Comparison of ENCODE assay signal across 12 cellular contexts in the genomic region with DNA sequence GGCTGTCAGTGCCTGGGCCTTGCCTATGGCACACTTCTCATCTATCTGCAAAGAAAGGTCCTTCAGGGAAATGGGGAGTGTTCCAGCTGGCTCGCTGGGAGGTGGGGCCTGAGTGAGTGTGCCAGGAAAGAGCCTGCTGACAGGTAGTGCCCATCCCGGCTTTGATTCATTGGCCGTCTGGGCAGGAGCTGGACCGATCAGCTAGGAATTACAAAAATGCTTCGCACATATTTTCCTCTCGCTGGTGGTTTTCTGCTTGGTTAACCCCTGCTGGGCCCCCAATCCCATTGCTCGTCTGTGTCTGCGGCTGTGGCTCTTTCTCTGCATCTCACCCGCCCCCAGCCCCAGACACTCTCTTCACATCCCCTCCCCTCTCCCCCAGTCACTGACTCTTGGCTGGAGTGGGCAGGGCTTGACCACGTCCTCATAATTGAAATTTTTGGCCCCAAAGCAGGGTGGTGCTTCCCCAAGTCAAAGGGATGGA. TPM values are rescaled to one million over a fixed set of nuclear protein-coding genes. Genes with fewer than 3 reads are reported as not detected.
DNase-seq lines count a peak whose midpoint lies in the region; ATAC-seq and TF ChIP-seq lines count a peak whose summit lies in the region.
"Had no signal": no experiment of that assay in that cellular context is flagged by ENCODE, and none has a peak within 500 bp of the region (broad histone marks: within the 10 kb centered on the region; RNA-seq: fewer than 3 reads in every experiment).

No MANE protein-coding gene starts in this region.

- 2% methylated on average over 5 of the region's 10 CpGs for WGBS in mammary epithelial cell (ENCODE audit: low coverage, missing lambda C conversion rate)
- WGBS in mesendoderm (ENCODE audit: extremely low coverage, insufficient coverage, low lambda C conversion rate): no CpG with 5 or more reads among the region's 10 CpGs

- H3K9ac ChIP-seq in mammary epithelial cell (ENCODE audit: insufficient read depth, low read length): peak overlapping the region; percentile 27
- H3K9ac ChIP-seq in mesendoderm (ENCODE audit: low read length): no peak overlapping the region

- peak overlapping the region; percentile 66 for H2AFZ ChIP-seq in mammary epithelial cell (ENCODE audit: low read depth, low read length)

- no peak overlapping the region for H4K8ac ChIP-seq in mesendoderm (ENCODE audit: low read depth, low read length)

- H3K56ac ChIP-seq in mesendoderm (ENCODE audit: low read length): no peak overlapping the region

- no peaks in the 10 kb centered on the region; the same call in 1 of the 2 replicates for H3K27me3 ChIP-seq in BJ (ENCODE audit: control insufficient read depth, insufficient read depth, low read length)
- no peaks in the 10 kb centered on the region for H3K27me3 ChIP-seq in mammary epithelial cell (ENCODE audit: insufficient read depth, low read length)
- no peaks in the 10 kb centered on the region for H3K27me3 ChIP-seq in mesendoderm (ENCODE audit: insufficient read depth, low read length, poor library complexity)

- CTCF ChIA-PET in BJ (lab: Yijun Ruan, JAX) (interaction anchor here (1.0 to 2.4 kb wide), 3 partner anchors 9 to 128 kb away, joined by 3 to 6 read pairs (median 3); no protein-coding TSS in a partner anchor), mammary epithelial cell (lab: Charles Lee; ENCODE audit: low non-redundant PET) (interaction anchor here (0.6 kb wide), 2 partner anchors 23 to 91 kb away, joined by 3 to 4 read pairs; partner anchors contain the start of gene TBC1D10A)

- DNase-seq in BJ (ENCODE audit: low read depth) (peak; percentile 67), mammary epithelial cell (peak; percentile 82), mesendoderm (peak; percentile 88), sciatic nerve (ENCODE audit: low spot score) (no peak), OCI-M2 (lab: John Stamatoyannopoulos, UW; ENCODE audit: unreplicated experiment) (no peak)
- DNase-seq: activated CD8-positive, alpha-beta memory T cell treated with anti-CD3 and anti-CD28 coated beads, Interleukin-2, amount 10 ng/mL, durations not matched to agents 7 days and 5 days; stimulated activated CD4-positive, alpha-beta T cell treated with anti-CD3 and anti-CD28 coated beads, Interleukin-1b, Interleukin-23, amount 100 ng/mL, for 48 hours had no signal

- H3K23ac ChIP-seq in mesendoderm (ENCODE audit: low read length): no peak overlapping the region

- TF ChIP-seq CTCF in BJ (IDR thresholded peaks at IDR 0.05; ENCODE audit: insufficient read depth, low read depth, low read length): no peak
- TF ChIP-seq CTCF in mammary epithelial cell (conservative IDR thresholded peaks at IDR 0.05 in 1 of 2, IDR thresholded peaks at IDR 0.05 in 1 of 2; ENCODE audit: extremely low read depth in 1 of 2, insufficient read depth in 1 of 2, low read depth in 1 of 2, low read length in 2 of 2): no peak

- no peaks in the 10 kb centered on the region for H3K9me3 ChIP-seq in KOPT-K1 (ENCODE audit: insufficient read depth, low read length, poor library complexity, severe bottlenecking)
- no peaks in the 10 kb centered on the region for H3K9me3 ChIP-seq in mammary epithelial cell (replicated peaks; ENCODE audit: insufficient read depth, low read length)

- H3K36me3 ChIP-seq in BJ (ENCODE audit: control insufficient read depth, insufficient read depth, low read length): no peaks in the 10 kb centered on the region
- H3K36me3 ChIP-seq in KOPT-K1 (ENCODE audit: insufficient read depth, low read length): no peaks in the 10 kb centered on the region
- no peaks in the 10 kb centered on the region for H3K36me3 ChIP-seq in mammary epithelial cell (ENCODE audit: insufficient read depth, low read length)
- no peaks in the 10 kb centered on the region for H3K36me3 ChIP-seq in mesendoderm (ENCODE audit: control insufficient read depth, insufficient read depth, low read length)

- H3K4me1 ChIP-seq in mammary epithelial cell (ENCODE audit: insufficient read depth, low read length) (peaks cover 23% of the 10 kb centered on the region), mesendoderm (ENCODE audit: control insufficient read depth, low read depth, low read length) (peaks cover 11% of the 10 kb centered on the region)

- BruUV-seq in mammary epithelial cell (replicated peaks; lab: Mats Ljungman, UMichigan): no TSS peak

- dilution Hi-C loops in mammary epithelial cell (cut with HindIII; ENCODE audit: low sequenced_read_pairs): no loop called here

- in situ Hi-C loops in mammary epithelial cell (cut with MboI; ENCODE audit: low sequenced_read_pairs in 2 of 2): no loop called here

- H3K4me3 ChIP-seq in BJ (ENCODE audit: low read depth, low read length) (no peak overlapping the region), mammary epithelial cell (replicated peaks in 1 of 3; ENCODE audit: insufficient read depth in 1 of 3, low read depth in 2 of 3, low read length in 3 of 3) (no peak overlapping the region), mesendoderm (ENCODE audit: low read length) (no peak overlapping the region)

- no peak overlapping the region for H2BK15ac ChIP-seq in mesendoderm (replicated peaks; ENCODE audit: low read depth)

- no peak overlapping the region for H2AK5ac ChIP-seq in mesendoderm (ENCODE audit: low read length)

- H2BK120ac ChIP-seq in mesendoderm (ENCODE audit: low read depth, low read length): no peak overlapping the region

- H3K27ac ChIP-seq in KOPT-K1 (ENCODE audit: low read depth, low read length, poor library complexity, severe bottlenecking) (peak overlapping the region; percentile 55), mammary epithelial cell (ENCODE audit: insufficient read depth, low read depth, low read length) (no peak overlapping the region), mesendoderm (ENCODE audit: low read depth, low read length) (peak overlapping the region; percentile 54)

- POLR2A ChIA-PET in BJ (lab: Charles Lee): interaction anchor here (1.0 kb wide), 1 partner anchor 11 kb away, joined by 3 read pairs; the partner anchor contains the start of gene LIF

- no peak overlapping the region for H2BK5ac ChIP-seq in mesendoderm (ENCODE audit: low read length)

- H4K20me1 ChIP-seq in mammary epithelial cell (ENCODE audit: insufficient read depth, low read length): no peaks in the 10 kb centered on the region

- H3K79me2 ChIP-seq in mammary epithelial cell (ENCODE audit: insufficient read depth, low read length) (no peaks in the 10 kb centered on the region), mesendoderm (ENCODE audit: control insufficient read depth, insufficient read depth, low read length) (no peaks in the 10 kb centered on the region)

- ATAC-seq in sciatic nerve: no peak
- no peak for ATAC-seq in HG03378 (IDR thresholded peaks at IDR 0.05; ENCODE audit: unreplicated experiment)
- no peak for ATAC-seq in GM21786 (IDR thresholded peaks at IDR 0.05; ENCODE audit: unreplicated experiment)
- ATAC-seq: activated CD8-positive, alpha-beta memory T cell treated with anti-CD3 and anti-CD28 coated beads, Interleukin-2, amount 10 ng/mL, durations not matched to agents 7 days and 5 days had no signal

- no peaks in the 10 kb centered on the region for H3K79me1 ChIP-seq in mesendoderm (ENCODE audit: low read length)

- no peak overlapping the region for H4K5ac ChIP-seq in mesendoderm (ENCODE audit: low read length)

- no peak overlapping the region for H3K4ac ChIP-seq in mesendoderm (ENCODE audit: low read depth, low read length)

- intact Hi-C loops in mammary epithelial cell (cut with micrococcal nuclease) (no loop called here), sciatic nerve (cut with DNase I) (no loop called here)

- no peak overlapping the region for H3K18ac ChIP-seq in mesendoderm (ENCODE audit: low read length)

- H3K4me2 ChIP-seq in mammary epithelial cell (ENCODE audit: insufficient read depth, low read depth, low read length) (no peak overlapping the region), mesendoderm (ENCODE audit: low read length) (no peak overlapping the region)

RNA-seq across cellular contexts. Expression of gene LIF, which starts 10.8 kb away (rescaled TPM):
- 3.8 and 5.8 TPM in 2 replicates for polyA plus RNA-seq in BJ (2011; rRNA removed)
- 12.0 and 28.9 TPM in 2 replicates for polyA minus RNA-seq in BJ (2011; rRNA and poly(A)+ RNA removed)
- total RNA-seq in mammary epithelial cell: 10 to 100 TPM; 31.2 to 35.8 TPM
- 7.8 TPM for polyA plus RNA-seq in mammary epithelial cell
- polyA minus RNA-seq in mammary epithelial cell: 12.0 TPM
- 1.0 TPM for polyA plus RNA-seq in mesendoderm (2013, experiment 1 of 2)
- polyA plus RNA-seq in mesendoderm (2013, experiment 2 of 2): 0.84 TPM
- total RNA-seq in sciatic nerve: 3.2 TPM
- total RNA-seq: temporal lobe had no signal

RNA-seq across cellular contexts. Expression of gene OSM, which starts 30.9 kb away (rescaled TPM):
- polyA plus RNA-seq in BJ (2011; rRNA removed): not detected in 2 replicates
- polyA minus RNA-seq in BJ (2011; rRNA and poly(A)+ RNA removed): not detected in 2 replicates
- total RNA-seq in mammary epithelial cell: not detected
- not detected for polyA plus RNA-seq in mammary epithelial cell
- polyA minus RNA-seq in mammary epithelial cell: not detected
- polyA plus RNA-seq in mesendoderm (2013, experiment 1 of 2): not detected
- polyA plus RNA-seq in mesendoderm (2013, experiment 2 of 2): not detected
- total RNA-seq in sciatic nerve: 6.4 TPM
- total RNA-seq: lung microvascular endothelial cell had no signal

RNA-seq across cellular contexts. Expression of gene CASTOR1, which starts 53.6 kb away (rescaled TPM):
- polyA plus RNA-seq in BJ (2011; rRNA removed) (7.7 and 16.4 TPM in 2 replicates), mammary epithelial cell (6.3 TPM)
- 2.7 and 3.1 TPM in 2 replicates for polyA minus RNA-seq in BJ (2011; rRNA and poly(A)+ RNA removed)
- total RNA-seq in mammary epithelial cell (1 to 10 TPM; 8.7 to 9.7 TPM), sciatic nerve (15.9 TPM)
- 9.4 TPM for polyA minus RNA-seq in mammary epithelial cell
- polyA plus RNA-seq in mesendoderm (2013, experiment 1 of 2): 3.3 TPM
- polyA plus RNA-seq in mesendoderm (2013, experiment 2 of 2): 3.4 TPM

Comparison
In these comparisons a context has a peak if more than half of its experiments do, and no peak if none do; other contexts are left out.
1. DNase-seq: peak in BJ (single experiment), mammary epithelial cell (single experiment) and mesendoderm (single experiment); none in sciatic nerve (single experiment) and OCI-M2 (single experiment).